In genomic region chr17:62321451-62321850, GRCh38 we compare ENCODE assay signal across 31 cellular contexts. TPM values are rescaled to one million over a fixed set of nuclear protein-coding genes. Genes with fewer than 3 reads are reported as not detected.
A peak's percentile ranks its signal among the peaks of the same experiment; 100 is the strongest.
DNase-seq lines count a peak whose midpoint lies in the region; ATAC-seq and TF ChIP-seq lines count a peak whose summit lies in the region.
"Had no signal": no experiment of that assay in that cellular context is flagged by ENCODE, and none has a peak within 500 bp of the region (broad histone marks: within the 10 kb centered on the region; RNA-seq: fewer than 3 reads in every experiment).

No MANE protein-coding gene starts in this region.

- peaks cover 22 to 27% of the 10 kb centered on the region in 2 donors for H3K27me3 Mint-ChIP-seq in CD4-positive, alpha-beta memory T cell

- H3K4me1 ChIP-seq in CD4-positive, alpha-beta memory T cell (ENCODE audit: insufficient read depth, low read length), result no peaks in the 10 kb centered on the region
- H3K4me1 ChIP-seq: left ventricle myocardium inferior, neural progenitor cell, parathyroid adenoma, spleen, uterus had no signal

- H3K4me3 ChIP-seq in astrocyte of the spinal cord (ENCODE audit: low read depth, low read length), result no peak overlapping the region
- H3K4me3 ChIP-seq in CD4-positive, alpha-beta memory T cell (ENCODE audit: low read length in 2 of 2), result no peak overlapping the region
- H3K4me3 ChIP-seq: left ventricle myocardium inferior, neural progenitor cell, SK-N-MC, spleen, uterus had no signal

- no peak overlapping the region for H3K27ac Mint-ChIP-seq in CD4-positive, alpha-beta memory T cell
- H3K27ac Mint-ChIP-seq: activated naive CD8-positive, alpha-beta T cell treated with anti-CD3 and anti-CD28 coated beads, Interleukin-2, amount 50 U/mL, for 24 hours; activated T-cell treated with anti-CD3 and anti-CD28 coated beads, Interleukin-2, amount 50 U/mL, for 72 hours; CD4-positive, alpha-beta T cell; neural progenitor cell; stimulated activated naive CD8-positive, alpha-beta T cell treated with anti-CD3 and anti-CD28 coated beads, Interleukin-15, amount 100 ng/mL, for 72 hours had no signal

- no peaks in the 10 kb centered on the region for H3K36me3 ChIP-seq in CD4-positive, alpha-beta memory T cell (ENCODE audit: insufficient read depth, low read length)
- H3K36me3 ChIP-seq: left ventricle myocardium inferior, neural progenitor cell, spleen, uterus had no signal

- ATAC-seq in GM18873 (IDR thresholded peaks at IDR 0.05; ENCODE audit: low FRiP score, unreplicated experiment) (no peak), HG02623 (IDR thresholded peaks at IDR 0.05; ENCODE audit: unreplicated experiment) (no peak)
- ATAC-seq: activated naive CD8-positive, alpha-beta T cell treated with anti-CD3 and anti-CD28 coated beads, Interleukin-2, amount 50 U/mL, for 24 hours; activated T-cell treated with anti-CD3 and anti-CD28 coated beads, Interleukin-2, amount 50 U/mL, for 72 hours; PC-3; stimulated activated naive CD8-positive, alpha-beta T cell treated with anti-CD3 and anti-CD28 coated beads, Interleukin-15, amount 100 ng/mL, for 72 hours had no signal

- peaks cover 0 to 4% (median 0%) of the 10 kb centered on the region in 8 donors for H3K9me3 Mint-ChIP-seq in CD4-positive, alpha-beta memory T cell
- H3K9me3 Mint-ChIP-seq: activated naive CD8-positive, alpha-beta T cell treated with anti-CD3 and anti-CD28 coated beads, Interleukin-2, amount 50 U/mL, for 24 hours; activated T-cell treated with anti-CD3 and anti-CD28 coated beads, Interleukin-2, amount 50 U/mL, for 72 hours; CD4-positive, alpha-beta T cell; neural progenitor cell; stimulated activated naive CD8-positive, alpha-beta T cell treated with anti-CD3 and anti-CD28 coated beads, Interleukin-15, amount 100 ng/mL, for 72 hours had no signal

- CTCF ChIA-PET in CD4-positive, alpha-beta memory T cell (lab: Charles Lee; ENCODE audit: partially characterized antibody), result no interaction called here

- POLR2A ChIA-PET in CD4-positive, alpha-beta memory T cell (lab: Charles Lee; ENCODE audit: partially characterized antibody), result no interaction called here

- intact Hi-C loops in CD4-positive, alpha-beta memory T cell (cut with micrococcal nuclease), result no loop called here

- TF ChIP-seq CTCF in astrocyte of the spinal cord (IDR thresholded peaks at IDR 0.05; ENCODE audit: low read depth, low read length), result no peak

- H3K27me3 ChIP-seq in CD4-positive, alpha-beta memory T cell (ENCODE audit: insufficient read depth, low read length), result no peaks in the 10 kb centered on the region
- H3K27me3 ChIP-seq: neural progenitor cell, uterus had no signal

- no peak overlapping the region for H3K4me3 Mint-ChIP-seq in CD4-positive, alpha-beta memory T cell
- H3K4me3 Mint-ChIP-seq: activated naive CD8-positive, alpha-beta T cell treated with anti-CD3 and anti-CD28 coated beads, Interleukin-2, amount 50 U/mL, for 24 hours; activated T-cell treated with anti-CD3 and anti-CD28 coated beads, Interleukin-2, amount 50 U/mL, for 72 hours; CD4-positive, alpha-beta T cell; neural progenitor cell; stimulated activated naive CD8-positive, alpha-beta T cell treated with anti-CD3 and anti-CD28 coated beads, Interleukin-15, amount 100 ng/mL, for 72 hours had no signal

- no peaks in the 10 kb centered on the region for H3K9me3 ChIP-seq in CD4-positive, alpha-beta memory T cell (ENCODE audit: control insufficient read depth in 1 of 2, low read length in 2 of 2)
- H3K9me3 ChIP-seq: left ventricle myocardium inferior, spleen, uterus had no signal

- DNase-seq in ELR (ENCODE audit: low read depth) (peak; percentile 17), astrocyte of the spinal cord (ENCODE audit: low read depth, low spot score) (peak; percentile 47), fibroblast of peridontal ligament (ENCODE audit: extremely low read depth) (peak; percentile 2), renal cortical epithelial cell (ENCODE audit: low read depth) (peak; percentile 28), glomerular visceral epithelial cell (ENCODE audit: extremely low spot score) (no peak)
- no peak for DNase-seq in CD4-positive, alpha-beta memory T cell
- DNase-seq: activated CD4-positive, alpha-beta T cell treated with anti-CD3 and anti-CD28 coated beads, Interleukin-2, amount 50 U/mL, for 48 hours; activated naive CD4-positive, alpha-beta T cell; activated naive CD8-positive, alpha-beta T cell treated with anti-CD3 and anti-CD28 coated beads, Interleukin-2, amount 50 U/mL, for 24 hours; activated T-cell treated with anti-CD3 and anti-CD28 coated beads, Interleukin-2, amount 50 U/mL, for 72 hours; CD4-positive, alpha-beta T cell; left ventricle myocardium inferior; mesendoderm; NCI-H1436; NCI-H2081 treated with DMSO at 0.1 percent for 48 hours; NCI-H226; NCI-H69; PC-3; spleen; stimulated activated CD8-positive, alpha-beta memory T cell treated with anti-CD3 and anti-CD28 coated beads, Interleukin-4, amount 100 ng/mL, for 48 hours; stimulated activated naive CD8-positive, alpha-beta T cell treated with anti-CD3 and anti-CD28 coated beads, Interleukin-15, amount 100 ng/mL, for 72 hours; uterus had no signal

- in situ Hi-C loops in astrocyte of the spinal cord (cut with HindIII; ENCODE audit: low sequenced_read_pairs), result no loop called here

- H3K4me1 Mint-ChIP-seq in CD4-positive, alpha-beta memory T cell, result no peaks in the 10 kb centered on the region
- H3K4me1 Mint-ChIP-seq: activated naive CD8-positive, alpha-beta T cell treated with anti-CD3 and anti-CD28 coated beads, Interleukin-2, amount 50 U/mL, for 24 hours; neural progenitor cell; stimulated activated naive CD8-positive, alpha-beta T cell treated with anti-CD3 and anti-CD28 coated beads, Interleukin-15, amount 100 ng/mL, for 72 hours had no signal

- no peaks in the 10 kb centered on the region for H3K36me3 Mint-ChIP-seq in CD4-positive, alpha-beta memory T cell
- H3K36me3 Mint-ChIP-seq: neural progenitor cell had no signal

- H3K27ac ChIP-seq in CD4-positive, alpha-beta memory T cell (ENCODE audit: low read depth, low read length), result no peak overlapping the region
- H3K27ac ChIP-seq: KMS-11, left ventricle myocardium inferior, neural progenitor cell, parathyroid adenoma, SK-N-MC, spleen, uterus had no signal

RNA-seq across cellular contexts. Expression of gene EFCAB3, which starts 58.9 kb away (rescaled TPM):
- total RNA-seq in renal cortical epithelial cell, result not detected in 2 replicates
- not detected for total RNA-seq in CD4-positive, alpha-beta memory T cell
- not detected for polyA plus RNA-seq in CD4-positive, alpha-beta memory T cell
- total RNA-seq: A673; activated T-cell treated with anti-CD3 and anti-CD28 coated beads, Interleukin-2, amount 50 U/mL, for 72 hours; CD4-positive, alpha-beta T cell; endothelial cell of umbilical vein; left ventricle myocardium inferior; PC-3; spleen; uterus had no signal
- polyA plus RNA-seq: endothelial cell of umbilical vein, spleen, thymus had no signal

Comparison
In these comparisons a context has a peak if more than half of its experiments do, and no peak if none do; other contexts are left out.
1. DNase-seq: peak in ELR (single experiment), astrocyte of the spinal cord (single experiment), fibroblast of peridontal ligament (single experiment) and renal cortical epithelial cell (single experiment); none in glomerular visceral epithelial cell (single experiment) and CD4-positive, alpha-beta memory T cell (0 of 5).